Comparison of ENCODE assay signal across 8 cellular contexts in genomic region chr6:36442083-36442670, GRCh38. TPM values are rescaled to one million over a fixed set of nuclear protein-coding genes. Genes with fewer than 3 reads are reported as not detected.
DNase-seq lines count a peak whose midpoint lies in the region; ATAC-seq, FAIRE-seq and TF ChIP-seq lines count a peak whose summit lies in the region.

No MANE protein-coding gene starts in this region.

- peak overlapping the region; percentile 35 for H3K27ac ChIP-seq in H9 (ENCODE audit: insufficient read length, low read depth, low read length)
- H3K27ac ChIP-seq in skeletal muscle tissue (ENCODE audit: low read depth, low read length), result peak overlapping the region; percentile 94

- no peak overlapping the region for H2BK120ac ChIP-seq in H9 (ENCODE audit: low read depth, low read length, poor library complexity, severe bottlenecking)

- H3K4me2 ChIP-seq in H9 (ENCODE audit: insufficient read depth, insufficient read length, low read length), result peak overlapping the region; percentile 56

- no peak overlapping the region for H3K56ac ChIP-seq in H9 (ENCODE audit: insufficient read length, low read depth, low read length)

- no peak overlapping the region for H2BK20ac ChIP-seq in H9 (ENCODE audit: low read depth, low read length, poor library complexity, severe bottlenecking)

- WGBS in H9 (ENCODE audit: extremely low coverage, insufficient read length, low lambda C conversion rate), result no CpG with 5 or more reads among the region's 12 CpGs

- no peak overlapping the region for H2BK12ac ChIP-seq in H9 (ENCODE audit: insufficient read length, low read depth, low read length)

- H3K18ac ChIP-seq in H9 (ENCODE audit: insufficient read length, low read depth, low read length), result peak overlapping the region; percentile 39

- no peak for DNase-seq in H9
- no peak for DNase-seq in glutamatergic neuron
- DNase-seq in RCC 7860 (ENCODE audit: low spot score), result no peak
- DNase-seq in pons (ENCODE audit: low spot score), result no peak
- no peak for DNase-seq in COR-L47 (lab: John Stamatoyannopoulos, UW)

- no peak overlapping the region for H3T11ph ChIP-seq in H9 (ENCODE audit: low read length)

- H3K9me3 Mint-ChIP-seq in H9 (no peaks in the 10 kb centered on the region), glutamatergic neuron (ENCODE audit: unreplicated experiment) (peaks cover 4% of the 10 kb centered on the region)

- H3K4ac ChIP-seq in H9 (ENCODE audit: low read depth, low read length), result no peak overlapping the region

- H2BK5ac ChIP-seq in H9 (ENCODE audit: insufficient read length, low read length), result no peak overlapping the region

- H4K5ac ChIP-seq in H9 (ENCODE audit: insufficient read length, low read depth, low read length), result no peak overlapping the region

- H3K36me3 Mint-ChIP-seq in H9 (ENCODE audit: insufficient read depth in 1 of 3, low read depth in 3 of 3) (peaks cover 0 to 5% (median 0%) of the 10 kb centered on the region in 3 experiments; a peak in 1 of 7 replicates), glutamatergic neuron (ENCODE audit: unreplicated experiment) (no peaks in the 10 kb centered on the region)

- no peak overlapping the region for H3K23ac ChIP-seq in H9 (ENCODE audit: insufficient read length, low read depth, low read length)

- peak overlapping the region; percentile 19 to 95 (median 84); a peak in 5 of 7 replicates for H3K27ac Mint-ChIP-seq in H9
- peak overlapping the region; percentile 79 for H3K27ac Mint-ChIP-seq in glutamatergic neuron (ENCODE audit: unreplicated experiment)

- H3K79me2 ChIP-seq in H9 (ENCODE audit: insufficient read depth, low read length), result peaks cover 8% of the 10 kb centered on the region; the same call in 1 of the 2 replicates

- no peak for ATAC-seq in HG02763 (IDR thresholded peaks at IDR 0.05; ENCODE audit: unreplicated experiment)

- H3K4me3 ChIP-seq in WI38 (ENCODE audit: low read depth, low read length) (peak overlapping the region; percentile 97), skeletal muscle tissue (ENCODE audit: low read length in 3 of 3) (peak overlapping the region; percentile 85 to 98 (median 95))

- peak overlapping the region; percentile 74; the same call in 1 of the 2 replicates for H3K14ac ChIP-seq in H9 (ENCODE audit: insufficient read depth, low read length)

- no peaks in the 10 kb centered on the region for H3K36me3 ChIP-seq in skeletal muscle tissue (ENCODE audit: control insufficient read depth in 3 of 3, insufficient read depth in 3 of 3, low read length in 3 of 3)

- no peak overlapping the region for H2BK15ac ChIP-seq in H9 (ENCODE audit: low read depth, low read length)

- H3K23me2 ChIP-seq in H9 (ENCODE audit: insufficient read length, low read depth, low read length, poor library complexity, severe bottlenecking), result peaks cover 9% of the 10 kb centered on the region

- H4K8ac ChIP-seq in H9 (replicated peaks; ENCODE audit: insufficient read length, low read depth, low read length), result no peak overlapping the region

- H3K4me1 ChIP-seq in H9 (ENCODE audit: insufficient read depth, low read length) (no peaks in the 10 kb centered on the region), skeletal muscle tissue (ENCODE audit: control insufficient read depth in 3 of 3, insufficient read depth in 3 of 3, low read length in 3 of 3) (peaks cover 21 to 26% (median 22%) of the 10 kb centered on the region in 3 donors)

- peak overlapping the region; percentile 14 for H2AFZ ChIP-seq in H9 (ENCODE audit: low read length)

- H4K20me1 ChIP-seq in H9 (ENCODE audit: control insufficient read depth, insufficient read depth, insufficient read length), result no peaks in the 10 kb centered on the region

- H3K9ac ChIP-seq in H9 (ENCODE audit: extremely low read depth, insufficient read length, low read length) (peak overlapping the region; percentile 60), skeletal muscle tissue (ENCODE audit: low read depth in 1 of 3, low read length in 3 of 3) (peak overlapping the region; percentile 82 to 99 (median 84))

- H3K79me1 ChIP-seq in H9 (ENCODE audit: insufficient read depth, low read depth, low read length, poor library complexity, severe bottlenecking), result no peaks in the 10 kb centered on the region

- H3K9me3 ChIP-seq in H9 (ENCODE audit: control insufficient read depth, low read depth, low read length), result no peaks in the 10 kb centered on the region
- H3K9me3 ChIP-seq in skeletal muscle tissue (ENCODE audit: control insufficient read depth in 3 of 3, low read length in 3 of 3), result no peaks in the 10 kb centered on the region

- no peak overlapping the region for H2AK5ac ChIP-seq in H9 (ENCODE audit: insufficient read length, low read length)

- H3K4me3 Mint-ChIP-seq in H9 (peak overlapping the region; percentile 88 to 95), glutamatergic neuron (ENCODE audit: unreplicated experiment) (peak overlapping the region; percentile 91)

- H4K91ac ChIP-seq in H9 (ENCODE audit: insufficient read length, low read depth, low read length), result no peak overlapping the region

- no peaks in the 10 kb centered on the region for H3K27me3 ChIP-seq in H9 (ENCODE audit: insufficient read depth, low read length)
- H3K27me3 ChIP-seq in skeletal muscle tissue (ENCODE audit: control insufficient read depth in 3 of 3, insufficient read depth in 3 of 3, low read length in 3 of 3), result no peaks in the 10 kb centered on the region

- H3K27me3 Mint-ChIP-seq in H9 (ENCODE audit: low read depth), result no peaks in the 10 kb centered on the region
- H3K27me3 Mint-ChIP-seq in glutamatergic neuron (ENCODE audit: unreplicated experiment), result peaks cover 8% of the 10 kb centered on the region

- no peak for TF ChIP-seq CTCF in H9 (conservative IDR thresholded peaks at IDR 0.05)
- no peak for TF ChIP-seq CTCF in WI38 (IDR thresholded peaks at IDR 0.05; ENCODE audit: low read depth, low read length)
- TF ChIP-seq CTCF in glutamatergic neuron (IDR thresholded peaks at IDR 0.05; ENCODE audit: partially characterized antibody, unreplicated experiment), result no peak

- H3K4me1 Mint-ChIP-seq in H9, result peaks cover 26% of the 10 kb centered on the region in 2 experiments
- peaks cover 14% of the 10 kb centered on the region for H3K4me1 Mint-ChIP-seq in glutamatergic neuron (ENCODE audit: low read depth, unreplicated experiment)

- FAIRE-seq in RCC 7860 (lab: Jason Lieb, UNC), result no peak

RNA-seq across cellular contexts. Expression of gene PXT1, which starts 0.5 kb away (rescaled TPM):
- not detected in 2 replicates for total RNA-seq in H9 (2021)
- total RNA-seq in glutamatergic neuron (ENCODE audit: unreplicated experiment), result not detected
- not detected for total RNA-seq in skeletal muscle tissue

RNA-seq across cellular contexts. Expression of gene KCTD20, which starts 0.6 kb away (rescaled TPM):
- total RNA-seq in H9 (2021), result 22.2 and 22.6 TPM in 2 replicates
- total RNA-seq in glutamatergic neuron (ENCODE audit: unreplicated experiment), result 29.1 TPM
- 64.2 TPM for total RNA-seq in skeletal muscle tissue

RNA-seq across cellular contexts. Expression of gene ETV7, which starts 54.7 kb away (rescaled TPM):
- 0.92 and 0.94 TPM in 2 replicates for total RNA-seq in H9 (2021)
- total RNA-seq in glutamatergic neuron (ENCODE audit: unreplicated experiment), result not detected
- not detected for total RNA-seq in skeletal muscle tissue
